In the genomic region with DNA sequence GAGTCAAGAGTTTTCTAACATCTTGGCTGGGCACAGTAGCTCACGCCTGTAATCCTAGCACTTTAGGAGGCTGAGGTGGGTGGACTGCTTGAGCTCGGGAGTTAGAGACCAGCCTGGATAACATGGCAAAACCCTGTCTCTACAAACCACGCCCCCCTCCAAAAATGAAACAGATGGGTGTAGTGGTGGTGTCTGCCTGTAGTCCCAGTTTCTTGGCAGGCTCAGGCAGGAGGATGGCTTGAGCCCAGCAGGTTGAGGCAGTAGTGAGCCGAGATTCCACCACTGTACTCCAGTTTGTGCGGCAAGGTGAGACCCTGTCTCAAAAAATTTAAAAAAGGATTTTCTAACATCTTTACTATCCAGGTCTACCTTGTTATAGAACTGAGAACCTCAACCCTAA, we compare ENCODE assay signal across 23 cellular contexts. TPM values are rescaled to one million over a fixed set of nuclear protein-coding genes. Genes with fewer than 3 reads are reported as not detected.
DNase-seq lines count a peak whose midpoint lies in the region; ATAC-seq and TF ChIP-seq lines count a peak whose summit lies in the region.
"Had no signal": no experiment of that assay in that cellular context is flagged by ENCODE, and none has a peak within 500 bp of the region (broad histone marks: within the 10 kb centered on the region; RNA-seq: fewer than 3 reads in every experiment).

No MANE protein-coding gene starts in this region.

- H3K4me3 Mint-ChIP-seq in activated T-helper 2 cell treated with anti-CD3 and anti-CD28 coated beads, Interferon-gamma antibody, Interleukin-2, Interleukin-4, amounts not matched to agents 10 μg/mL and 5 μg/mL and 100 μg/mL, durations not matched to agents 14 hours and 24 hours and 36 hours (ENCODE audit: low read depth), result no peak overlapping the region
- H3K4me3 Mint-ChIP-seq: activated T-cell treated with anti-CD3 and anti-CD28 coated beads, Interleukin-2, amount 50 U/mL, for 72 hours; CD8-positive, alpha-beta T cell; stimulated activated memory B cell treated with anti-CD40 and anti-IgM and Interleukin-4, amounts not matched to agents 10 μg/mL and 1 μg/mL and 100 μg/mL, for 72 hours had no signal

- DNase-seq in AG20443 (ENCODE audit: low spot score) (peak; percentile 18), D341Med (ENCODE audit: low spot score) (peak; percentile 44), NCI-H1694 (lab: John Stamatoyannopoulos, UW) (peak; percentile 54), fibroblast of mammary gland (ENCODE audit: low read depth) (peak; percentile 2)
- no peak for DNase-seq in activated T-helper 2 cell treated with anti-CD3 and anti-CD28 coated beads, Interferon-gamma antibody, Interleukin-2, Interleukin-4, amounts not matched to agents 10 μg/mL and 5 μg/mL and 100 μg/mL, durations not matched to agents 14 hours and 24 hours and 36 hours (ENCODE audit: low spot score)
- DNase-seq in stimulated activated naive CD4-positive, alpha-beta T cell treated with Interleukin-2 at 50 U/mL for 16 hours (lab: John Stamatoyannopoulos, UW), result no peak
- DNase-seq: activated CD4-positive, CD25-positive, alpha-beta regulatory T cell treated with anti-CD3 and anti-CD28 coated beads, Interleukin-2, amount 50 U/mL, for 72 hours; activated T-cell treated with anti-CD3 and anti-CD28 coated beads, Interleukin-2, amount 50 U/mL, for 72 hours; aorta; CD8-positive, alpha-beta T cell; central memory CD4-positive, alpha-beta T cell; islet precursor cell; lower lobe of right lung; MG63; NCI-H1417 treated with DMSO at 0.1 percent for 48 hours; psoas muscle; SHP77 treated with DMSO at 0.1 percent for 48 hours; stimulated activated CD4-positive, alpha-beta T cell treated with anti-CD3 and anti-CD28 coated beads, Interleukin-1b, Interleukin-23, amount 100 ng/mL, for 48 hours had no signal

- no peaks in the 10 kb centered on the region for H3K27me3 Mint-ChIP-seq in activated T-helper 2 cell treated with anti-CD3 and anti-CD28 coated beads, Interferon-gamma antibody, Interleukin-2, Interleukin-4, amounts not matched to agents 10 μg/mL and 5 μg/mL and 100 μg/mL, durations not matched to agents 14 hours and 24 hours and 36 hours (ENCODE audit: low read depth)
- H3K27me3 Mint-ChIP-seq: IgD-negative memory B cell; stimulated activated memory B cell treated with anti-CD40 and anti-IgM and Interleukin-4, amounts not matched to agents 10 μg/mL and 1 μg/mL and 100 μg/mL, for 72 hours had no signal

- H3K4me1 Mint-ChIP-seq in activated T-helper 2 cell treated with anti-CD3 and anti-CD28 coated beads, Interferon-gamma antibody, Interleukin-2, Interleukin-4, amounts not matched to agents 10 μg/mL and 5 μg/mL and 100 μg/mL, durations not matched to agents 14 hours and 24 hours and 36 hours (ENCODE audit: low read depth), result peaks cover 27% of the 10 kb centered on the region

- TF ChIP-seq CTCF in fibroblast of mammary gland (conservative IDR thresholded peaks at IDR 0.05; ENCODE audit: control insufficient read depth, insufficient read depth, low read depth, low read length), result no peak

- H3K27ac Mint-ChIP-seq in activated T-helper 2 cell treated with anti-CD3 and anti-CD28 coated beads, Interferon-gamma antibody, Interleukin-2, Interleukin-4, amounts not matched to agents 10 μg/mL and 5 μg/mL and 100 μg/mL, durations not matched to agents 14 hours and 24 hours and 36 hours, result no peak overlapping the region
- H3K27ac Mint-ChIP-seq: activated T-cell treated with anti-CD3 and anti-CD28 coated beads, Interleukin-2, amount 50 U/mL, for 72 hours; CD8-positive, alpha-beta T cell had no signal

- H3K9me3 Mint-ChIP-seq in activated T-helper 2 cell treated with anti-CD3 and anti-CD28 coated beads, Interferon-gamma antibody, Interleukin-2, Interleukin-4, amounts not matched to agents 10 μg/mL and 5 μg/mL and 100 μg/mL, durations not matched to agents 14 hours and 24 hours and 36 hours, result no peaks in the 10 kb centered on the region
- H3K9me3 Mint-ChIP-seq: activated naive CD4-positive, alpha-beta T cell treated with anti-CD3 and anti-CD28 coated beads, Interleukin-2, amount 50 U/mL, for 72 hours; activated T-cell treated with anti-CD3 and anti-CD28 coated beads, Interleukin-2, amount 50 U/mL, for 72 hours; CD8-positive, alpha-beta T cell; IgD-negative memory B cell; stimulated activated memory B cell treated with anti-CD40 and anti-IgM and Interleukin-4, amounts not matched to agents 10 μg/mL and 1 μg/mL and 100 μg/mL, for 72 hours had no signal

- no peak overlapping the region for H3K4me3 ChIP-seq in fibroblast of mammary gland (ENCODE audit: control insufficient read depth, low read depth, low read length)
- H3K4me3 ChIP-seq: lower lobe of right lung, MG63, psoas muscle, thoracic aorta had no signal

- ATAC-seq in HG03045 (IDR thresholded peaks at IDR 0.05; ENCODE audit: unreplicated experiment), result no peak
- ATAC-seq: activated naive CD4-positive, alpha-beta T cell treated with anti-CD3 and anti-CD28 coated beads, Interleukin-2, amount 50 U/mL, for 72 hours; activated T-cell treated with anti-CD3 and anti-CD28 coated beads, Interleukin-2, amount 50 U/mL, for 72 hours; CD8-positive, alpha-beta T cell; lower lobe of right lung; stimulated activated memory B cell treated with anti-CD40 and anti-IgM and Interleukin-4, amounts not matched to agents 10 μg/mL and 1 μg/mL and 100 μg/mL, for 72 hours had no signal

- H3K36me3 Mint-ChIP-seq in activated T-helper 2 cell treated with anti-CD3 and anti-CD28 coated beads, Interferon-gamma antibody, Interleukin-2, Interleukin-4, amounts not matched to agents 10 μg/mL and 5 μg/mL and 100 μg/mL, durations not matched to agents 14 hours and 24 hours and 36 hours (ENCODE audit: low read depth), result peaks cover 84% of the 10 kb centered on the region

- intact Hi-C loops in activated T-helper 2 cell treated with anti-CD3 and anti-CD28 coated beads, Interferon-gamma antibody, Interleukin-2, Interleukin-4, amounts not matched to agents 10 μg/mL and 5 μg/mL and 100 μg/mL, durations not matched to agents 14 hours and 24 hours and 36 hours (cut with micrococcal nuclease), result no loop called here

RNA-seq across cellular contexts. Expression of a gene that starts 22.0 kb away (rescaled TPM):
- 4.8 and 4.9 TPM in 2 replicates for total RNA-seq in activated T-helper 2 cell treated with anti-CD3 and anti-CD28 coated beads, Interferon-gamma antibody, Interleukin-2, Interleukin-4, amounts not matched to agents 10 μg/mL and 5 μg/mL and 100 μg/mL, durations not matched to agents 14 hours and 24 hours and 36 hours

Comparison
In these comparisons a context has a peak if more than half of its experiments do, and no peak if none do; other contexts are left out.
1. DNase-seq: peak in AG20443 (single experiment), D341Med (single experiment), NCI-H1694 (single experiment) and fibroblast of mammary gland (single experiment); none in activated T-helper 2 cell treated with anti-CD3 and anti-CD28 coated beads, Interferon-gamma antibody, Interleukin-2, Interleukin-4, amounts not matched to agents 10 μg/mL and 5 μg/mL and 100 μg/mL, durations not matched to agents 14 hours and 24 hours and 36 hours (single experiment) and stimulated activated naive CD4-positive, alpha-beta T cell treated with Interleukin-2 at 50 U/mL for 16 hours (single experiment).